Comparison of ENCODE assay signal across 31 cellular contexts in the genomic region with DNA sequence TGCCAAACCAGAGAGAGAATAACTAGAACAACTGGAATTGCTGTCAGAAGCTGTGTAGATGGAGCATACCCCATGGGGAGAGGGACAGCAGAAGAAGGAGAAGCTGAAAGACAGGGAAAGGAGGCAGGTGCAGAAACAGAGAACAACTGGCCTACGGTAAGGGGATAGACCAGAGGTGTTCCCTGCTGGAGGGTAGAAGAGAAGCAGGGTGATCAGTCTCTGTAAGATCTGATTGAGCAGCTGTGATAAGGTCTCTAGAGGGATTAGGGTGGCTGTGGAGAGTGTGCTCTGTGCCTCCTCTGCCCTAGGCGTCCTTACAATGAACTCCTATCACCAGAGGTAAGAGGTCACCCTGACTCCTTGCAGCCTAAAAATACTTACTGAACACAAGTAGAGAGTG. TPM values are rescaled to one million over a fixed set of nuclear protein-coding genes. Genes with fewer than 3 reads are reported as not detected.
"Had no signal": no experiment of that assay in that cellular context is flagged by ENCODE, and none has a peak within 500 bp of the region (broad histone marks: within the 10 kb centered on the region; RNA-seq: fewer than 3 reads in every experiment).

No MANE protein-coding gene starts in this region.

- DNase-seq: hypothalamus; immature natural killer cell; kidney; left colon; left lung; lower lobe of right lung; mammary epithelial cell; mesenchymal stem cell; naive thymus-derived CD8-positive, alpha-beta T cell; nucleus accumbens; pancreas; posterior cingulate gyrus; retina; right cardiac atrium; sigmoid colon; small intestine; spleen; stimulated activated CD4-positive, alpha-beta T cell treated with anti-CD3 and anti-CD28 coated beads, Interleukin-4, amount 100 ng/mL, for 24 hours; stimulated activated naive CD4-positive, alpha-beta T cell treated with Interleukin-2 at 50 U/mL for 16 hours; stimulated activated naive CD8-positive, alpha-beta T cell treated with anti-CD3 and anti-CD28 coated beads, Interleukin-15, amount 100 ng/mL, for 72 hours; substantia nigra; transverse colon had no signal

- H3K27me3 ChIP-seq: left lung, pancreas, sigmoid colon, spleen, transverse colon, upper lobe of left lung, vagina had no signal

- H3K36me3 ChIP-seq: left lung, lower lobe of right lung, pancreas, prostate gland, sigmoid colon, spleen, transverse colon, upper lobe of left lung, vagina had no signal

- H3K27ac ChIP-seq: left lung, lower lobe of right lung, pancreas, prostate gland, sigmoid colon, spleen, transverse colon, upper lobe of left lung, vagina had no signal

- H3K9me3 ChIP-seq: lower lobe of right lung, prostate gland, sigmoid colon, transverse colon, upper lobe of left lung, vagina had no signal

- H3K4me3 ChIP-seq: left lung, lower lobe of right lung, pancreas, prostate gland, sigmoid colon, spleen, transverse colon, upper lobe of left lung, vagina had no signal

- H3K4me1 ChIP-seq: left lung, lower lobe of right lung, pancreas, prostate gland, sigmoid colon, spleen, transverse colon, upper lobe of left lung, vagina had no signal

RNA-seq across cellular contexts. Expression of a gene that starts 33.8 kb away (rescaled TPM):
- total RNA-seq: kidney; left colon; left lung; liver; lower lobe of right lung; mammary epithelial cell; mucosa of gallbladder; naive thymus-derived CD8-positive, alpha-beta T cell; neural crest cell; osteoblast; pancreas; prostate gland; right cardiac atrium; sigmoid colon; spleen; temporal lobe; transverse colon; upper lobe of left lung; urinary bladder; vagina had no signal
